1 cellular context compared by ENCODE assay signal in genomic region chr4:517806-518070, GRCh38.
TF ChIP-seq lines count a peak whose summit lies in the region.

No MANE protein-coding gene starts in this region.

TF ChIP-seq in IMR-90, 13 proteins besides CTCF, POLR2A, EP300 and RAD21:
- no peak for TF ChIP-seq ELK1 (IDR thresholded peaks at IDR 0.05; ENCODE audit: borderline replicate concordance, low read depth, low read length)
